ENCODE assay signal across 1 cellular context in the genomic region with DNA sequence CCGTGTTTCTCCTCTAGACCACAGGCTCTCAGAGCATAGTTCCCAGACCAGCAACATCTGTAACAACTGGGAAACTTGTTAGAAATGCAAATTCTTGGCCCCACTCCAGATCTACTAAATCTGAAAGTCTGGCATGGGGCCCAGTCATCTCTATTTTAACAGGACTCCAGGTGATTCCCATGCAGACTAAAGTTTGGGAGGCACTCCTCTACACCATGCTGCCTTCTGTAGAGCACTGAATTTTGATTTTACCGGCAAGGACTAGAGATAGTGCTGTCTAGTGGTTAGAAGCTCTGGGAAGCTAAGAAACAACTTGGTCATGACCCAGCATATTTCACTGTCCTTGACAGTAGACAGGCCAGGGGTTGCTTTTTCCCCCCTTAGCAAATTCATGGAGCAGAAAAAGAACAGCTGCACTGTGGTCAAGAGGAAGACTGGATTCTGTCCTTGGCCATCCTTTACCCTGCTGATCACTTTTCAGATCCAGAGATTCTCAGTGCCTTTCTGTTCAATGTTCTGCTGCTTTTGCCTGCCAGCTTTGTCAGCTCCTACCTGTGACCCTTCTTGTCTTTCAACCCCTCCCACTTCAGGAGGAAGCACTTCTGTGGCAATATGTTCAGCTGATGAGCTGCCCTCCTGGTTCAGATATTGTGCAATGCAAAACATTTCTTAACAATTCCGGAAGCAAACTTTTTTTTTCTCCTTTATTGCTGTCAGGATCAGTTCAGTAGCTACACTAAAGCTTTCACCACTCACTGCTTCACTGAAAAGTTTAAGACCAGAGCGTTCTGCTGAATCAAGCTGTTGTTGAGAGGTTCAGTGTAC.
TF ChIP-seq lines count a peak whose summit lies in the region.

No MANE protein-coding gene starts in this region.

TF ChIP-seq in HepG2, 621 proteins besides CTCF, POLR2A, EP300 and RAD21 (continued from another document and continues in another):
- TF ChIP-seq PBX3 (CRISPR knock-in tag; IDR thresholded peaks at IDR 0.05; ENCODE audit: borderline replicate concordance): no peak
- TF ChIP-seq ZSCAN29 (CRISPR knock-in tag; conservative IDR thresholded peaks at IDR 0.05): no peak
- TF ChIP-seq TGIF2 (CRISPR knock-in tag; IDR thresholded peaks at IDR 0.05): peak; percentile 61
- TF ChIP-seq ARHGAP35 (CRISPR knock-in tag; IDR thresholded peaks at IDR 0.05; ENCODE audit: borderline replicate concordance): no peak
- TF ChIP-seq CERS6 (CRISPR knock-in tag; IDR thresholded peaks at IDR 0.05): no peak
- TF ChIP-seq RFX3 (CRISPR knock-in tag; IDR thresholded peaks at IDR 0.05): no peak
- peak; percentile 88; the same call in 1 of the 2 replicates for TF ChIP-seq ZNF710 (CRISPR knock-in tag; IDR thresholded peaks at IDR 0.05; ENCODE audit: borderline replicate concordance)
- no peak for TF ChIP-seq ETV6 (CRISPR knock-in tag; conservative IDR thresholded peaks at IDR 0.05)
- no peak for TF ChIP-seq ZNF512 (CRISPR knock-in tag; IDR thresholded peaks at IDR 0.05)
- TF ChIP-seq SNRNP70 (IDR thresholded peaks at IDR 0.05; ENCODE audit: low read depth, low read length): no peak
- TF ChIP-seq, protein P1, sequence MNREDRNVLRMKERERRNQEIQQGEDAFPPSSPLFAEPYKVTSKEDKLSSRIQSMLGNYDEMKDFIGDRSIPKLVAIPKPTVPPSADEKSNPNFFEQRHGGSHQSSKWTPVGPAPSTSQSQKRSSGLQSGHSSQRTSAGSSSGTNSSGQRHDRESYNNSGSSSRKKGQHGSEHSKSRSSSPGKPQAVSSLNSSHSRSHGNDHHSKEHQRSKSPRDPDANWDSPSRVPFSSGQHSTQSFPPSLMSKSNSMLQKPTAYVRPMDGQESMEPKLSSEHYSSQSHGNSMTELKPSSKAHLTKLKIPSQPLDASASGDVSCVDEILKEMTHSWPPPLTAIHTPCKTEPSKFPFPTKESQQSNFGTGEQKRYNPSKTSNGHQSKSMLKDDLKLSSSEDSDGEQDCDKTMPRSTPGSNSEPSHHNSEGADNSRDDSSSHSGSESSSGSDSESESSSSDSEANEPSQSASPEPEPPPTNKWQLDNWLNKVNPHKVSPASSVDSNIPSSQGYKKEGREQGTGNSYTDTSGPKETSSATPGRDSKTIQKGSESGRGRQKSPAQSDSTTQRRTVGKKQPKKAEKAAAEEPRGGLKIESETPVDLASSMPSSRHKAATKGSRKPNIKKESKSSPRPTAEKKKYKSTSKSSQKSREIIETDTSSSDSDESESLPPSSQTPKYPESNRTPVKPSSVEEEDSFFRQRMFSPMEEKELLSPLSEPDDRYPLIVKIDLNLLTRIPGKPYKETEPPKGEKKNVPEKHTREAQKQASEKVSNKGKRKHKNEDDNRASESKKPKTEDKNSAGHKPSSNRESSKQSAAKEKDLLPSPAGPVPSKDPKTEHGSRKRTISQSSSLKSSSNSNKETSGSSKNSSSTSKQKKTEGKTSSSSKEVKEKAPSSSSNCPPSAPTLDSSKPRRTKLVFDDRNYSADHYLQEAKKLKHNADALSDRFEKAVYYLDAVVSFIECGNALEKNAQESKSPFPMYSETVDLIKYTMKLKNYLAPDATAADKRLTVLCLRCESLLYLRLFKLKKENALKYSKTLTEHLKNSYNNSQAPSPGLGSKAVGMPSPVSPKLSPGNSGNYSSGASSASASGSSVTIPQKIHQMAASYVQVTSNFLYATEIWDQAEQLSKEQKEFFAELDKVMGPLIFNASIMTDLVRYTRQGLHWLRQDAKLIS (CRISPR knock-in tag; IDR thresholded peaks at IDR 0.05): no peak
- no peak for TF ChIP-seq FOXK2 (IDR thresholded peaks at IDR 0.05)
- peak; percentile 84; the same call in 1 of the 2 replicates for TF ChIP-seq SOX5 (CRISPR knock-in tag; IDR thresholded peaks at IDR 0.05; ENCODE audit: borderline replicate concordance)
- TF ChIP-seq SRSF1 (optimal IDR thresholded peaks at IDR 0.05; ENCODE audit: low read depth, low read length): no peak
- no peak for TF ChIP-seq IRX3 (CRISPR knock-in tag; IDR thresholded peaks at IDR 0.05; ENCODE audit: borderline replicate concordance, low read depth)
- TF ChIP-seq SRF (IDR thresholded peaks at IDR 0.05; ENCODE audit: low read depth, low read length): no peak
- TF ChIP-seq TEAD2 (CRISPR knock-in tag; IDR thresholded peaks at IDR 0.05): no peak
- no peak for TF ChIP-seq PHF20 (CRISPR knock-in tag; IDR thresholded peaks at IDR 0.05)
- TF ChIP-seq SALL1 (CRISPR knock-in tag; IDR thresholded peaks at IDR 0.05): peak; percentile 89
- no peak for TF ChIP-seq CBX2 (IDR thresholded peaks at IDR 0.05; ENCODE audit: low read depth, low read length)
- TF ChIP-seq CBX2 (CRISPR knock-in tag; IDR thresholded peaks at IDR 0.05; ENCODE audit: low read depth): no peak
- TF ChIP-seq KLF16 (CRISPR knock-in tag; IDR thresholded peaks at IDR 0.05): peak in 1 of 2 experiments; percentile 85; a peak in 2 of 4 replicates
- no peak for TF ChIP-seq ZNF646 (CRISPR knock-in tag; IDR thresholded peaks at IDR 0.05)
- TF ChIP-seq HDAC6 (IDR thresholded peaks at IDR 0.05; ENCODE audit: low read depth, low read length): no peak
- no peak for TF ChIP-seq MTA3 (CRISPR knock-in tag; IDR thresholded peaks at IDR 0.05)
- peak; percentile 73 for TF ChIP-seq NR2F6 (IDR thresholded peaks at IDR 0.05)
- TF ChIP-seq NR2F6 (CRISPR knock-in tag; IDR thresholded peaks at IDR 0.05): peak; percentile 90
- no peak for TF ChIP-seq PRDM4 (CRISPR knock-in tag; IDR thresholded peaks at IDR 0.05; ENCODE audit: borderline replicate concordance)
- TF ChIP-seq ZNF256 (CRISPR knock-in tag; conservative IDR thresholded peaks at IDR 0.05): no peak
- TF ChIP-seq SMYD3 (CRISPR knock-in tag; IDR thresholded peaks at IDR 0.05): no peak
- TF ChIP-seq ARNT2 (CRISPR knock-in tag; IDR thresholded peaks at IDR 0.05; ENCODE audit: low read depth): 0 out of 2 replicates have a peak, but pooled peaks have one; percentile 58
- no peak for TF ChIP-seq STAG1 (CRISPR knock-in tag; IDR thresholded peaks at IDR 0.05)
- TF ChIP-seq ARID3A (IDR thresholded peaks at IDR 0.05; ENCODE audit: low read depth, low read length): no peak
